In genomic region chr16:80997964-80998620, GRCh38 we compare ENCODE assay signal across 13 cellular contexts. TPM values are rescaled to one million over a fixed set of nuclear protein-coding genes. Genes with fewer than 3 reads are reported as not detected.
DNase-seq lines count a peak whose midpoint lies in the region; ATAC-seq and TF ChIP-seq lines count a peak whose summit lies in the region.
"Had no signal": no experiment of that assay in that cellular context is flagged by ENCODE, and none has a peak within 500 bp of the region (broad histone marks: within the 10 kb centered on the region; RNA-seq: fewer than 3 reads in every experiment).

No MANE protein-coding gene starts in this region.

- H3K27ac ChIP-seq in left ventricle myocardium inferior (replicated peaks) (peak overlapping the region; percentile 25), lower lobe of right lung (peak overlapping the region; percentile 59), RWPE1 (no peak overlapping the region)

- H3K4me1 ChIP-seq in left ventricle myocardium inferior: peaks cover 27% of the 10 kb centered on the region
- peaks cover 11% of the 10 kb centered on the region for H3K4me1 ChIP-seq in lower lobe of right lung
- H3K4me1 ChIP-seq: BE2C had no signal

- H3K27me3 ChIP-seq in left ventricle myocardium inferior (ENCODE audit: low read depth) (no peaks in the 10 kb centered on the region), lower lobe of right lung (ENCODE audit: low read depth) (no peaks in the 10 kb centered on the region)
- H3K27me3 ChIP-seq: BE2C had no signal

- no peaks in the 10 kb centered on the region for H3K9me3 ChIP-seq in left ventricle myocardium inferior (replicated peaks)
- no peaks in the 10 kb centered on the region for H3K9me3 ChIP-seq in lower lobe of right lung
- H3K9me3 ChIP-seq: BE2C, SK-N-SH had no signal

- POLR2A ChIA-PET in activated CD8-positive, alpha-beta T cell treated with anti-CD3 and anti-CD28 coated beads for 36 hours (lab: Charles Lee): interaction anchor here (1.3 kb wide), 1 partner anchor 316 kb away, joined by 3 read pairs; the partner anchor contains the start of gene GAN
- POLR2A ChIA-PET in RWPE1 (lab: Yijun Ruan, JAX; ENCODE audit: low non-redundant PET): no interaction called here

- no peaks in the 10 kb centered on the region for H3K9me3 Mint-ChIP-seq in activated CD8-positive, alpha-beta T cell treated with anti-CD3 and anti-CD28 coated beads for 36 hours

- no peak for ATAC-seq in left ventricle myocardium superior
- ATAC-seq in activated CD8-positive, alpha-beta T cell treated with anti-CD3 and anti-CD28 coated beads for 36 hours: no peak
- peak; percentile 61 to 64 for ATAC-seq in lower lobe of right lung
- ATAC-seq: esophagus mucosa had no signal

- peaks cover 70% of the 10 kb centered on the region for H3K4me1 Mint-ChIP-seq in activated CD8-positive, alpha-beta T cell treated with anti-CD3 and anti-CD28 coated beads for 36 hours (ENCODE audit: low read depth)

- CTCF ChIA-PET in activated CD8-positive, alpha-beta T cell treated with anti-CD3 and anti-CD28 coated beads for 36 hours (lab: Charles Lee): interaction anchor here (0.9 to 1.1 kb wide), 2 partner anchors 37 to 38 kb away, joined by 3 to 6 read pairs; partner anchors contain the start of gene ATMIN
- CTCF ChIA-PET in RWPE1 (lab: Yijun Ruan, JAX): interaction anchor here (0.6 kb wide), 1 partner anchor 17 kb away, joined by 4 read pairs; no protein-coding TSS in a partner anchor

- H3K27me3 Mint-ChIP-seq in activated CD8-positive, alpha-beta T cell treated with anti-CD3 and anti-CD28 coated beads for 36 hours: no peaks in the 10 kb centered on the region

- DNase-seq in left ventricle myocardium inferior (no peak), left ventricle myocardium superior (no peak), lower lobe of right lung (peak; percentile 66), 8988T (no peak), SKM-1 (lab: John Stamatoyannopoulos, UW; ENCODE audit: unreplicated experiment) (no peak), RWPE1 (ENCODE audit: low spot score) (no peak), iPS-NIHi11 (ENCODE audit: low spot score) (no peak)
- DNase-seq in activated CD8-positive, alpha-beta T cell treated with anti-CD3 and anti-CD28 coated beads for 36 hours: no peak
- DNase-seq: BE2C, NCI-H1092, NCI-H82, SK-N-SH had no signal

- H3K4me3 Mint-ChIP-seq in activated CD8-positive, alpha-beta T cell treated with anti-CD3 and anti-CD28 coated beads for 36 hours: peak overlapping the region; percentile 36

- H3K36me3 ChIP-seq in left ventricle myocardium inferior (no peaks in the 10 kb centered on the region), lower lobe of right lung (no peaks in the 10 kb centered on the region)
- H3K36me3 ChIP-seq: BE2C had no signal

- intact Hi-C loops in left ventricle myocardium inferior (cut with micrococcal nuclease) (no loop called here), left ventricle myocardium superior (cut with micrococcal nuclease) (no loop called here), lower lobe of right lung (cut with DNase I) (no loop called here)
- intact Hi-C loops in activated CD8-positive, alpha-beta T cell treated with anti-CD3 and anti-CD28 coated beads for 36 hours (cut with micrococcal nuclease): no loop called here

- H3K27ac Mint-ChIP-seq in activated CD8-positive, alpha-beta T cell treated with anti-CD3 and anti-CD28 coated beads for 36 hours: peak overlapping the region; percentile 69

- peaks cover 47% of the 10 kb centered on the region for H3K36me3 Mint-ChIP-seq in activated CD8-positive, alpha-beta T cell treated with anti-CD3 and anti-CD28 coated beads for 36 hours (ENCODE audit: low read depth)

- TF ChIP-seq CTCF in left ventricle myocardium inferior (IDR thresholded peaks at IDR 0.05; ENCODE audit: borderline replicate concordance): no peak
- no peak for TF ChIP-seq CTCF in activated CD8-positive, alpha-beta T cell treated with anti-CD3 and anti-CD28 coated beads for 36 hours (IDR thresholded peaks at IDR 0.05)
- TF ChIP-seq CTCF in lower lobe of right lung (IDR thresholded peaks at IDR 0.05): no peak
- no peak for TF ChIP-seq CTCF in RWPE1 (conservative IDR thresholded peaks at IDR 0.05; ENCODE audit: low read depth)

- H3K4me3 ChIP-seq in left ventricle myocardium inferior: peak overlapping the region; percentile 42
- H3K4me3 ChIP-seq in lower lobe of right lung: peak overlapping the region; percentile 28

RNA-seq across cellular contexts. Expression of gene CMC2, which starts 8.6 kb away (rescaled TPM):
- total RNA-seq in left ventricle myocardium inferior (136 TPM), left ventricle myocardium superior (132 TPM), lower lobe of right lung (46.6 TPM)
- total RNA-seq in activated CD8-positive, alpha-beta T cell treated with anti-CD3 and anti-CD28 coated beads for 36 hours: 100 to 1,000 TPM; 105 to 106 TPM

RNA-seq across cellular contexts. Expression of gene CENPN, which starts 8.9 kb away (rescaled TPM):
- total RNA-seq in left ventricle myocardium inferior (7.9 TPM), left ventricle myocardium superior (7.2 TPM), lower lobe of right lung (5.0 TPM)
- 10 to 100 TPM; 51.7 to 54.8 TPM for total RNA-seq in activated CD8-positive, alpha-beta T cell treated with anti-CD3 and anti-CD28 coated beads for 36 hours

RNA-seq across cellular contexts. Expression of gene ATMIN, which starts 37.5 kb away (rescaled TPM):
- total RNA-seq in left ventricle myocardium inferior (22.0 TPM), left ventricle myocardium superior (26.5 TPM), lower lobe of right lung (29.7 TPM)
- 10 to 100 TPM; 17.9 to 19.7 TPM for total RNA-seq in activated CD8-positive, alpha-beta T cell treated with anti-CD3 and anti-CD28 coated beads for 36 hours

Comparison
In these comparisons a context has a peak if more than half of its experiments do, and no peak if none do; other contexts are left out.
1. ATAC-seq: peak in lower lobe of right lung (2 of 2); none in left ventricle myocardium superior (single experiment) and activated CD8-positive, alpha-beta T cell treated with anti-CD3 and anti-CD28 coated beads for 36 hours (single experiment).